8 cellular contexts compared by ENCODE assay signal in the genomic region with DNA sequence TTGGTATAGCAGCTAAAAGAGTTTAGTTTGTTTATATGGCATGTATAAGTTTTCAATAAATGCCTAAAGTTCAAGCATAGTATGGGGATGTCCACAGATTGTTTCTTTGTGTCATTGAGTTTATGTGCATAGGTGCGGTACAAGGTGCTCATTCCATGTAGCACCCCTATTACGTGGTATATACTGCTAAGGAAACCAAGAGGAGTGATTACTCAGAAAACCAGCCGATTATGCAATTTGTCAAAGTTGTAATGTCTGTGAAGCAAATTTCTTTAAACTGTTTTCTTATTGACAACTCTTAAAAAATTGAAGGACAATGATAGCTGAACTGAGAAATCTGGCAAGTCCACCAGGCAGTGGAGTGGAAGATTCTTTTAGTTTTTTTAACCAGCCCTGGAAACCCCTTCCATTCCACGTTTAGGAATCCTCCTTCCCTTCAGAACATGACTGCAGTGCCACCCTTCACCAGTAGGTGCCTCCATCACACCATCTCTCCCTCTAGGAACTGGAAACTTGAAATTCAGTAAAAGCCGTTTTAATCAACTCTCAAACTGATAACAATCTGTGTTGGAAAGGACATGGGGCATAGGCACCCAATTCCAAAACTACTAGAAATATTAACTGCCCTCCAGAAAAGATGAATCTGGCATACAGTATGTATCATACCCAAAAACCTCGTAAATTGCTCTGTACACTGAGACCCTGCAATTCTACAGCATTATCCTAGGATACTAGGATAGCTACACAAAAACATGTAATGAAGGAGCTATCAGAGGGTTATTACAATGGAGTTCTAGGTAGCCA. TPM values are rescaled to one million over a fixed set of nuclear protein-coding genes. Genes with fewer than 3 reads are reported as not detected.
DNase-seq lines count a peak whose midpoint lies in the region; ATAC-seq and TF ChIP-seq lines count a peak whose summit lies in the region.

No MANE protein-coding gene starts in this region.

- H3K4me3 ChIP-seq in RWPE2 (ENCODE audit: severe bottlenecking) (no peak overlapping the region), foreskin fibroblast (ENCODE audit: low read depth in 1 of 2, low read length in 2 of 2) (no peak overlapping the region), osteoblast (ENCODE audit: insufficient read depth, low read length) (no peak overlapping the region), thyroid gland (replicated peaks in 1 of 3) (no peak overlapping the region)

- H3K36me3 ChIP-seq in RWPE2 (ENCODE audit: low read depth) (peaks cover 10% of the 10 kb centered on the region), osteoblast (ENCODE audit: insufficient read depth, low read length) (peaks cover 15% of the 10 kb centered on the region), thyroid gland (no peaks in the 10 kb centered on the region)

- ATAC-seq in RWPE2 (ENCODE audit: low read depth) (peak; percentile 30; the same call in 2 of the 3 replicates), HG02885 (IDR thresholded peaks at IDR 0.05; ENCODE audit: poor library complexity, unreplicated experiment) (no peak)
- peak; percentile 40 for ATAC-seq in activated T-helper 17 cell treated with anti-CD3 and anti-CD28 coated beads, Interleukin-2, amount 50 U/mL, for 72 hours (replicated peaks)

- no peaks in the 10 kb centered on the region for H4K20me1 ChIP-seq in osteoblast (ENCODE audit: insufficient read depth, low read length)

- H3K4me3 Mint-ChIP-seq in activated T-helper 17 cell treated with anti-CD3 and anti-CD28 coated beads, Interleukin-2, amount 50 U/mL, for 72 hours, result no peak overlapping the region

- H3K27ac ChIP-seq in RWPE2 (ENCODE audit: poor library complexity, severe bottlenecking), result peak overlapping the region; percentile 80
- H3K27ac ChIP-seq in osteoblast (ENCODE audit: low read depth, low read length), result peak overlapping the region; percentile 29
- peak overlapping the region in 2 of 3 donors; percentile 75 to 83 for H3K27ac ChIP-seq in thyroid gland

- H3K4me2 ChIP-seq in osteoblast (ENCODE audit: insufficient read depth, low read length), result no peak overlapping the region

- peaks cover 12% of the 10 kb centered on the region for H3K79me2 ChIP-seq in osteoblast (ENCODE audit: insufficient read depth, low read length)

- H3K4me1 ChIP-seq in RWPE2 (ENCODE audit: insufficient read depth, poor library complexity, severe bottlenecking), result peaks cover 28% of the 10 kb centered on the region
- H3K4me1 ChIP-seq in osteoblast (ENCODE audit: insufficient read depth, low read length), result peaks cover 44% of the 10 kb centered on the region
- peaks cover 37 to 41% of the 10 kb centered on the region in 2 donors for H3K4me1 ChIP-seq in thyroid gland

- no peaks in the 10 kb centered on the region for H3K27me3 ChIP-seq in RWPE2 (ENCODE audit: insufficient read depth, poor library complexity, severe bottlenecking)
- no peaks in the 10 kb centered on the region for H3K27me3 ChIP-seq in osteoblast (ENCODE audit: insufficient read depth, low read length)
- H3K27me3 ChIP-seq in thyroid gland, result no peaks in the 10 kb centered on the region

- H3K4me1 Mint-ChIP-seq in activated T-helper 17 cell treated with anti-CD3 and anti-CD28 coated beads, Interleukin-2, amount 50 U/mL, for 72 hours, result peaks cover 1% of the 10 kb centered on the region

- in situ Hi-C loops in Caki2 (cut with HindIII; ENCODE audit: low pct_unique_long_range_greater_than_20kb, low sequenced_read_pairs), result no loop called here

- H3K36me3 Mint-ChIP-seq in activated T-helper 17 cell treated with anti-CD3 and anti-CD28 coated beads, Interleukin-2, amount 50 U/mL, for 72 hours (ENCODE audit: low read depth), result peaks cover under 1% of the 10 kb centered on the region

- peak; percentile 98 for TF ChIP-seq CTCF in RWPE2 (IDR thresholded peaks at IDR 0.05; ENCODE audit: poor library complexity, severe bottlenecking)
- peak; percentile 98 for TF ChIP-seq CTCF in foreskin fibroblast (IDR thresholded peaks at IDR 0.05; ENCODE audit: low read depth, low read length)
- peak; percentile 100 for TF ChIP-seq CTCF in osteoblast (IDR thresholded peaks at IDR 0.05; ENCODE audit: extremely low read depth, low read depth, low read length)
- peak; percentile 90 to 98 (median 96) for TF ChIP-seq CTCF in thyroid gland (IDR thresholded peaks at IDR 0.05)

- H3K27ac Mint-ChIP-seq in activated T-helper 17 cell treated with anti-CD3 and anti-CD28 coated beads, Interleukin-2, amount 50 U/mL, for 72 hours, result peak overlapping the region; percentile 22

- no peaks in the 10 kb centered on the region for H3K9me3 ChIP-seq in RWPE2 (ENCODE audit: severe bottlenecking)
- H3K9me3 ChIP-seq in osteoblast (ENCODE audit: low read depth, low read length), result no peaks in the 10 kb centered on the region
- H3K9me3 ChIP-seq in thyroid gland, result no peaks in the 10 kb centered on the region

- H2AFZ ChIP-seq in osteoblast (ENCODE audit: low read length), result no peak overlapping the region

- no peaks in the 10 kb centered on the region for H3K27me3 Mint-ChIP-seq in activated T-helper 17 cell treated with anti-CD3 and anti-CD28 coated beads, Interleukin-2, amount 50 U/mL, for 72 hours

- intact Hi-C loops in thyroid gland (cut with DNase I), result loop anchor here (5.0 to 10.0 kb wide), 3 partner anchors 55 to 238 kb away; partner anchors contain the start of genes DCUN1D3 and LYRM1

- no peaks in the 10 kb centered on the region for H3K9me3 Mint-ChIP-seq in activated T-helper 17 cell treated with anti-CD3 and anti-CD28 coated beads, Interleukin-2, amount 50 U/mL, for 72 hours

- WGBS in thyroid gland, 2 donors, result 49 to 52% methylated on average over 6 of the region's 6 CpGs

- DNase-seq in Caki2 (ENCODE audit: low read depth), result peak; percentile 59
- DNase-seq in HUDEP-2 (lab: John Stamatoyannopoulos, UW; ENCODE audit: unreplicated experiment in 76 of 76), result peak in 52 of 76 experiments; percentile 7 to 71 (median 38)
- no peak for DNase-seq in RWPE2 (ENCODE audit: low spot score)
- DNase-seq in foreskin fibroblast, result peak; percentile 43 to 85
- no peak for DNase-seq in osteoblast (ENCODE audit: insufficient read length, low spot score, missing footprints)
- DNase-seq in thyroid gland, result peak; percentile 75 to 81

- no peak for TF ChIP-seq POLR2A in thyroid gland (IDR thresholded peaks at IDR 0.05)

RNA-seq across cellular contexts. Expression of gene REXO5, which starts 43.5 kb away (rescaled TPM):
- total RNA-seq in Caki2 (2014; rRNA removed; shearing (Covaris generic); ENCODE audit: low replicate concordance), result 10.8 and 21.3 TPM in 2 replicates
- total RNA-seq in activated T-helper 17 cell treated with anti-CD3 and anti-CD28 coated beads, Interleukin-2, amount 50 U/mL, for 72 hours, result 10 to 100 TPM in 1 of 2 donors, 1 to 10 TPM in 1; 9.7 to 11.4 TPM
- 3.6 and 6.2 TPM in 2 replicates for total RNA-seq in osteoblast
- total RNA-seq in thyroid gland, result 1 to 10 TPM in 3 of 4 donors, under 1 TPM in 1; 0.78 to 3.6 (median 1.8) TPM

RNA-seq across cellular contexts. Expression of gene ERI2, which starts 43.5 kb away (rescaled TPM):
- 11.6 and 19.0 TPM in 2 replicates for total RNA-seq in Caki2 (2014; rRNA removed; shearing (Covaris generic); ENCODE audit: low replicate concordance)
- 10 to 100 TPM; 18.1 to 21.8 TPM for total RNA-seq in activated T-helper 17 cell treated with anti-CD3 and anti-CD28 coated beads, Interleukin-2, amount 50 U/mL, for 72 hours
- 20.6 and 21.0 TPM in 2 replicates for total RNA-seq in osteoblast
- total RNA-seq in thyroid gland, result 10 to 100 TPM; 22.2 to 31.4 (median 25.3) TPM

RNA-seq across cellular contexts. Expression of gene DCUN1D3, which starts 50.4 kb away (rescaled TPM):
- 5.1 and 9.8 TPM in 2 replicates for total RNA-seq in Caki2 (2014; rRNA removed; shearing (Covaris generic); ENCODE audit: low replicate concordance)
- total RNA-seq in activated T-helper 17 cell treated with anti-CD3 and anti-CD28 coated beads, Interleukin-2, amount 50 U/mL, for 72 hours, result 10 to 100 TPM; 14.7 to 25.0 TPM
- 26.2 and 33.7 TPM in 2 replicates for total RNA-seq in osteoblast
- total RNA-seq in thyroid gland, result 10 to 100 TPM; 10.3 to 13.7 (median 11.8) TPM

RNA-seq across cellular contexts. Expression of gene LYRM1, which starts 50.8 kb away (rescaled TPM):
- 35.6 and 52.1 TPM in 2 replicates for total RNA-seq in Caki2 (2014; rRNA removed; shearing (Covaris generic); ENCODE audit: low replicate concordance)
- 10 to 100 TPM; 21.0 to 39.7 TPM for total RNA-seq in activated T-helper 17 cell treated with anti-CD3 and anti-CD28 coated beads, Interleukin-2, amount 50 U/mL, for 72 hours
- total RNA-seq in osteoblast, result 42.7 and 44.9 TPM in 2 replicates
- 10 to 100 TPM; 32.8 to 43.7 (median 41.0) TPM for total RNA-seq in thyroid gland

Comparison
In these comparisons a context has a peak if more than half of its experiments do, and no peak if none do; other contexts are left out.
1. DNase-seq: peak in Caki2 (single experiment), HUDEP-2 (52 of 76), foreskin fibroblast (2 of 2) and thyroid gland (2 of 2); none in RWPE2 (single experiment) and osteoblast (single experiment).
2. H3K27ac ChIP-seq: peak in every context shown above with its lines; median percentile 80 in RWPE2; 79 in thyroid gland; 29 in osteoblast.
3. Peak in every context shown above with its lines, with median percentiles within 50 percentile points of each other: CTCF ChIP-seq.